8 cellular contexts compared by ENCODE assay signal in the genomic region with DNA sequence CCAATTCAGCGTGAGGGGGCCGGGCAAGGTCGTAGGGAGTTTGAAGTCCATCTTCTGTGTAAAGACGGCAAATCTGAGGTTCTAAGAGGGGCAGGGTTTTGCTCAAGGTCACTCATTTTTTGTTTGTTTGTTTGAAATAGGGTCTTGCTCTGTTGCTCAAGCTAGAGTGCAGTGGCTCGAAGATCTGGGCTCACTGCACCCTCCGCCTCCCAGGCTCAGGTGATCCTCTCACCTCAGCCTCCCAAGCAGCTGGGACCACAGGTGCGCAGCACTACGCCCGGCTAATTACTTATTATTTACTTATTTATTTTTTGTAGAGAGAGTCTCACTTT. TPM values are rescaled to one million over a fixed set of nuclear protein-coding genes. Genes with fewer than 3 reads are reported as not detected.
DNase-seq lines count a peak whose midpoint lies in the region; ATAC-seq, FAIRE-seq and TF ChIP-seq lines count a peak whose summit lies in the region.

No MANE protein-coding gene starts in this region.

- H3K4me3 ChIP-seq in MM.1S (ENCODE audit: low read length) (peak overlapping the region; percentile 92), pancreas (peak overlapping the region; percentile 64 to 88 (median 78))

- peak overlapping the region; percentile 99 for H2AFZ ChIP-seq in MM.1S (ENCODE audit: low read length)

- H3K79me2 ChIP-seq in MM.1S (ENCODE audit: low read length): peaks cover 48% of the 10 kb centered on the region

- H3K36me3 ChIP-seq in MM.1S (replicated peaks; ENCODE audit: insufficient read depth, low read length) (no peaks in the 10 kb centered on the region), pancreas (no peaks in the 10 kb centered on the region)

- 0 out of 2 replicates have a peak, but pooled peaks cover 3% of the 10 kb centered on the region for H4K20me1 ChIP-seq in MM.1S (ENCODE audit: insufficient read depth, low read length)

- H3K36me3 Mint-ChIP-seq in endothelial cell (ENCODE audit: low read depth, unreplicated experiment): peaks cover 22% of the 10 kb centered on the region

- H3K4me1 ChIP-seq in MM.1S (ENCODE audit: low read length): peaks cover 24% of the 10 kb centered on the region
- H3K4me1 ChIP-seq in pancreas: peaks cover 23 to 49% (median 46%) of the 10 kb centered on the region in 3 donors

- peak overlapping the region; percentile 94 for H3K4me3 Mint-ChIP-seq in endothelial cell (ENCODE audit: unreplicated experiment)

- peak overlapping the region; percentile 93; the same call in 1 of the 2 replicates for H3K9ac ChIP-seq in MM.1S (ENCODE audit: low read length)

- TF ChIP-seq CTCF in MM.1S (IDR thresholded peaks at IDR 0.05; ENCODE audit: low read length): no peak
- TF ChIP-seq CTCF in endothelial cell (IDR thresholded peaks at IDR 0.05; ENCODE audit: unreplicated experiment): no peak
- no peak for TF ChIP-seq CTCF in pancreas (IDR thresholded peaks at IDR 0.05)

- no peak for FAIRE-seq in pancreas (lab: Jason Lieb, UNC)

- ATAC-seq in GM19397 (IDR thresholded peaks at IDR 0.05; ENCODE audit: unreplicated experiment) (peak; percentile 6), pancreas (peak in 3 of 4 donors; percentile 1 to 17 (median 6)), HG03135 (IDR thresholded peaks at IDR 0.05; ENCODE audit: unreplicated experiment) (no peak)

- intact Hi-C loops in pancreas (cut with DNase I): no loop called here

- DNase-seq in MM.1S: no peak
- no peak for DNase-seq in endothelial cell (ENCODE audit: low spot score)
- peak in 1 of 6 donors; percentile 34 for DNase-seq in pancreas
- no peak for DNase-seq in NCI-H1436 treated with DMSO at 0.1 percent for 48 hours (lab: John Stamatoyannopoulos, UW)
- DNase-seq in ACHN: no peak
- DNase-seq in activated CD4-positive, CD25-positive, alpha-beta regulatory T cell treated with anti-CD3 and anti-CD28 coated beads, Interleukin-2, amount 50 U/mL, for 72 hours: no peak

- WGBS in pancreas, 2 donors: 2 to 5% methylated on average over 9 of the region's 9 CpGs

- no peaks in the 10 kb centered on the region for H3K9me3 Mint-ChIP-seq in endothelial cell (ENCODE audit: unreplicated experiment)

- H3K4me2 ChIP-seq in MM.1S (ENCODE audit: low read depth, low read length): peak overlapping the region; percentile 65

- no peaks in the 10 kb centered on the region for H3K9me3 ChIP-seq in MM.1S (replicated peaks; ENCODE audit: insufficient read depth, low read length)
- H3K9me3 ChIP-seq in pancreas: no peaks in the 10 kb centered on the region

- H3F3A ChIP-seq in MM.1S (ENCODE audit: insufficient read depth, low read length): peaks cover 19% of the 10 kb centered on the region

- H3K27ac ChIP-seq in MM.1S (ENCODE audit: low read length): no peak overlapping the region; the same call in 1 of the 2 replicates
- peak overlapping the region; percentile 72 to 86 (median 80) for H3K27ac ChIP-seq in pancreas

- H3K27me3 Mint-ChIP-seq in endothelial cell (ENCODE audit: unreplicated experiment): peaks cover 2% of the 10 kb centered on the region

- H3K4me1 Mint-ChIP-seq in endothelial cell (ENCODE audit: unreplicated experiment): peaks cover 59% of the 10 kb centered on the region

- H3K27me3 ChIP-seq in MM.1S (replicated peaks; ENCODE audit: insufficient read depth, low read length) (no peaks in the 10 kb centered on the region), pancreas (no peaks in the 10 kb centered on the region)

- in situ Hi-C loops in ACHN (cut with HindIII; ENCODE audit: low pct_ligation_motif_present, low pct_unique_long_range_greater_than_20kb, low sequenced_read_pairs): no loop called here

- H3K9me2 ChIP-seq in MM.1S (replicated peaks; ENCODE audit: insufficient read depth, low read length): no peaks in the 10 kb centered on the region

- H3K27ac Mint-ChIP-seq in endothelial cell (ENCODE audit: unreplicated experiment): peak overlapping the region; percentile 30

RNA-seq across cellular contexts. Expression of gene AP1B1, which starts 0.4 kb away (rescaled TPM):
- total RNA-seq in endothelial cell (ENCODE audit: unreplicated experiment) (316 TPM), pancreas (10 to 100 TPM; 27.5 to 49.9 (median 40.7) TPM)
- 10 to 100 TPM; 28.3 to 31.7 TPM for polyA plus RNA-seq in pancreas

RNA-seq across cellular contexts. Expression of gene RFPL1, which starts 49.7 kb away (rescaled TPM):
- total RNA-seq in endothelial cell (ENCODE audit: unreplicated experiment) (not detected), pancreas (not detected)
- polyA plus RNA-seq in pancreas: under 1 TPM in 1 of 2 donors, not detected in 1; 0.09 TPM
